Comparison of ENCODE assay signal across 8 cellular contexts in genomic region chr4:184474261-184475095, GRCh38. TPM values are rescaled to one million over a fixed set of nuclear protein-coding genes. Genes with fewer than 3 reads are reported as not detected.
DNase-seq lines count a peak whose midpoint lies in the region; ATAC-seq and TF ChIP-seq lines count a peak whose summit lies in the region.

TSS of gene IRF2 (minus strand) at chr4:184474550. CDS start at chr4:184429064, 45,486 bp downstream.

- no peaks in the 10 kb centered on the region for H3K9me3 ChIP-seq in upper lobe of left lung

- peak; percentile 98 for DNase-seq in GM13977 (ENCODE audit: low spot score)
- DNase-seq in NCI-H146 treated with DMSO at 0.1 percent for 48 hours (lab: John Stamatoyannopoulos, UW; ENCODE audit: unreplicated experiment): peak; percentile 66
- peak; percentile 94 for DNase-seq in amniotic stem cell (lab: John Stamatoyannopoulos, UW)
- peak; percentile 98 for DNase-seq in left cardiac atrium
- DNase-seq in posterior vena cava (ENCODE audit: low spot score): peak; percentile 99
- peak; percentile 97 for DNase-seq in upper lobe of left lung

- peak; percentile 46 to 96 (median 72) for TF ChIP-seq EP300 in upper lobe of left lung (IDR thresholded peaks at IDR 0.05)

- H3K4me1 Mint-ChIP-seq in T-helper 1 cell treated with Interleukin-12 subunit alpha and Interleukin-12 subunit beta and Interleukin-4 antibody, amounts not matched to agents 30 μg/mL and 1 μg/mL, for 36 hours (ENCODE audit: low read depth): peaks cover 52% of the 10 kb centered on the region

- in situ Hi-C loops in GM13977 (cut with MboI; ENCODE audit: low pct_unique_long_range_greater_than_20kb, low sequenced_read_pairs, unreplicated experiment): loop anchor here (10.0 kb wide), 1 partner anchor 60 kb away; no protein-coding TSS in a partner anchor

- TF ChIP-seq POLR2A in upper lobe of left lung (IDR thresholded peaks at IDR 0.05): peak; percentile 81 to 97 (median 94)

- peak; percentile 50 for ATAC-seq in HG02884 (IDR thresholded peaks at IDR 0.05; ENCODE audit: unreplicated experiment)
- ATAC-seq in left cardiac atrium: peak; percentile 90 to 94
- ATAC-seq in upper lobe of left lung (ENCODE audit: low FRiP score in 2 of 2): peak; percentile 96 to 98

- H3K27me3 ChIP-seq in upper lobe of left lung: no peaks in the 10 kb centered on the region

- no peaks in the 10 kb centered on the region for H3K9me3 Mint-ChIP-seq in T-helper 1 cell treated with Interleukin-12 subunit alpha and Interleukin-12 subunit beta and Interleukin-4 antibody, amounts not matched to agents 30 μg/mL and 1 μg/mL, for 36 hours

- peak within 1 kb of the TSS; percentile 94 to 99 (median 97) for H3K27ac ChIP-seq in upper lobe of left lung

- no peak for TF ChIP-seq CTCF in GM13977 (IDR thresholded peaks at IDR 0.05; ENCODE audit: extremely low read depth, insufficient read depth, missing control alignments)
- TF ChIP-seq CTCF in upper lobe of left lung (IDR thresholded peaks at IDR 0.05): peak in 4 of 6 experiments; percentile 35 to 57 (median 50)

- peaks cover 50 to 60% (median 56%) of the 10 kb centered on the region in 4 donors for H3K4me1 ChIP-seq in upper lobe of left lung

- H3K36me3 Mint-ChIP-seq in T-helper 1 cell treated with Interleukin-12 subunit alpha and Interleukin-12 subunit beta and Interleukin-4 antibody, amounts not matched to agents 30 μg/mL and 1 μg/mL, for 36 hours (ENCODE audit: low read depth): peaks cover 41% of the 10 kb centered on the region

- intact Hi-C loops in left cardiac atrium (cut with DNase I) (loop anchor here (1.0 to 10.0 kb wide), 3 partner anchors 63 to 212 kb away; partner anchors contain the start of genes CASP3 (in 1 of the 2) and PRIMPOL (in 1 of the 2)), posterior vena cava (cut with DNase I) (loop anchor here (2.0 to 10.0 kb wide), 2 partner anchors 60 to 62 kb away; no protein-coding TSS in a partner anchor)

- WGBS in upper lobe of left lung, 2 donors: 1% methylated on average over 39 to 44 of the region's 66 CpGs

- H3K4me3 Mint-ChIP-seq in T-helper 1 cell treated with Interleukin-12 subunit alpha and Interleukin-12 subunit beta and Interleukin-4 antibody, amounts not matched to agents 30 μg/mL and 1 μg/mL, for 36 hours: peak within 1 kb of the TSS; percentile 98

- peak within 1 kb of the TSS; percentile 64 to 87 (median 72) for H3K4me3 ChIP-seq in upper lobe of left lung

- no peaks in the 10 kb centered on the region for H3K36me3 ChIP-seq in upper lobe of left lung

- peak within 1 kb of the TSS; percentile 98 for H3K27ac Mint-ChIP-seq in T-helper 1 cell treated with Interleukin-12 subunit alpha and Interleukin-12 subunit beta and Interleukin-4 antibody, amounts not matched to agents 30 μg/mL and 1 μg/mL, for 36 hours

- no peaks in the 10 kb centered on the region for H3K27me3 Mint-ChIP-seq in T-helper 1 cell treated with Interleukin-12 subunit alpha and Interleukin-12 subunit beta and Interleukin-4 antibody, amounts not matched to agents 30 μg/mL and 1 μg/mL, for 36 hours (ENCODE audit: low read depth)

RNA-seq across cellular contexts. Expression of gene IRF2, which starts in this region (rescaled TPM):
- total RNA-seq in left cardiac atrium: 10 to 100 TPM; 27.1 to 30.0 TPM
- total RNA-seq in posterior vena cava: 10 to 100 TPM; 25.1 to 29.4 TPM
- total RNA-seq in upper lobe of left lung: 10 to 100 TPM; 25.5 to 46.1 (median 41.7) TPM

Comparison
In these comparisons a context has a peak if more than half of its experiments do, and no peak if none do; other contexts are left out.
1. Peak in every context shown above with its lines: DNase-seq, ATAC-seq, H3K4me3 ChIP-seq and H3K27ac ChIP-seq.